1 cellular context compared by ENCODE assay signal in the genomic region with DNA sequence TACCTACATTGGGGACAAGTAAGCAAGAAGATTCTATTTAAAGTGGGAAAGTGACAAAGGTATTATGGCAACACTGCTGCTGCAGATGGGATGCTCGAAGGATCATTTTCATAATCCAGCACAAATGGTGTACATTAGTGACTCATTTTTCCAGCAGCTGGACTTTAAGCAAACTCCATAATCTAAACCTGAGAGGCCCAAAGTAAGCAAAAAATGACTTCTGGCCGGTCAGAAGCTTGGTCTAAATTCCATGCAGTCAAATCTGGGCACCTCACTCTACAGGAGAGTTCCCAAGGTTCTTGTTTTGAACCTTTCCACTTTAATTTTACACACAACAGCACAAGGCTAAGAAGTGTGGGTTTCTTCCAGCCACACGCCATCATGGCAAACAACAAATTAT.
A peak's percentile ranks its signal among the peaks of the same experiment; 100 is the strongest.
TF ChIP-seq lines count a peak whose summit lies in the region.

No MANE protein-coding gene starts in this region.

TF ChIP-seq in HepG2, 621 proteins besides CTCF, POLR2A, EP300 and RAD21 (continued from another document and continues in another):
- TF ChIP-seq, protein P1, sequence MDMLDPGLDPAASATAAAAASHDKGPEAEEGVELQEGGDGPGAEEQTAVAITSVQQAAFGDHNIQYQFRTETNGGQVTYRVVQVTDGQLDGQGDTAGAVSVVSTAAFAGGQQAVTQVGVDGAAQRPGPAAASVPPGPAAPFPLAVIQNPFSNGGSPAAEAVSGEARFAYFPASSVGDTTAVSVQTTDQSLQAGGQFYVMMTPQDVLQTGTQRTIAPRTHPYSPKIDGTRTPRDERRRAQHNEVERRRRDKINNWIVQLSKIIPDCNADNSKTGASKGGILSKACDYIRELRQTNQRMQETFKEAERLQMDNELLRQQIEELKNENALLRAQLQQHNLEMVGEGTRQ (IDR thresholded peaks at IDR 0.05; ENCODE audit: low read depth, low read length): no peak
- TF ChIP-seq, protein P1 (CRISPR knock-in tag; IDR thresholded peaks at IDR 0.05; ENCODE audit: borderline replicate concordance): no peak
- TF ChIP-seq KDM5B (CRISPR knock-in tag; IDR thresholded peaks at IDR 0.05; ENCODE audit: borderline replicate concordance): no peak
- TF ChIP-seq, protein P2, sequence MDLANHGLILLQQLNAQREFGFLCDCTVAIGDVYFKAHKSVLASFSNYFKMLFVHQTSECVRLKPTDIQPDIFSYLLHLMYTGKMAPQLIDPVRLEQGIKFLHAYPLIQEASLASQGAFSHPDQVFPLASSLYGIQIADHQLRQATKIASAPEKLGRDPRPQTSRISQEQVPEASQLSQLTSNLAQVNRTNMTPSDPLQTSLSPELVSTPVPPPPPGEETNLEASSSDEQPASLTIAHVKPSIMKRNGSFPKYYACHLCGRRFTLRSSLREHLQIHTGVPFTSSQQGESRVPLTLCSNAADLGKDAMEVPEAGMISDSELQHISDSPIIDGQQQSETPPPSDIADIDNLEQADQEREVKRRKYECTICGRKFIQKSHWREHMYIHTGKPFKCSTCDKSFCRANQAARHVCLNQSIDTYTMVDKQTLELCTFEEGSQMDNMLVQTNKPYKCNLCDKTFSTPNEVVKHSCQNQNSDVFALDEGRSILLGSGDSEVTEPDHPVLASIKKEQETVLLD (CRISPR knock-in tag; IDR thresholded peaks at IDR 0.05; ENCODE audit: low read depth): no peak
- no peak for TF ChIP-seq ZFP36L2 (CRISPR knock-in tag; IDR thresholded peaks at IDR 0.05)
- TF ChIP-seq MXD4 (CRISPR knock-in tag; IDR thresholded peaks at IDR 0.05): no peak
- no peak for TF ChIP-seq KDM4B (CRISPR knock-in tag; IDR thresholded peaks at IDR 0.05)
- no peak for TF ChIP-seq GABPA (IDR thresholded peaks at IDR 0.05; ENCODE audit: low read depth, low read length)
- TF ChIP-seq GABPA (CRISPR knock-in tag; IDR thresholded peaks at IDR 0.05; ENCODE audit: low read depth): no peak
- TF ChIP-seq FOSL2 (CRISPR knock-in tag; IDR thresholded peaks at IDR 0.05): 0 out of 2 replicates have a peak, but pooled peaks have one; percentile 22
- TF ChIP-seq, protein P3, sequence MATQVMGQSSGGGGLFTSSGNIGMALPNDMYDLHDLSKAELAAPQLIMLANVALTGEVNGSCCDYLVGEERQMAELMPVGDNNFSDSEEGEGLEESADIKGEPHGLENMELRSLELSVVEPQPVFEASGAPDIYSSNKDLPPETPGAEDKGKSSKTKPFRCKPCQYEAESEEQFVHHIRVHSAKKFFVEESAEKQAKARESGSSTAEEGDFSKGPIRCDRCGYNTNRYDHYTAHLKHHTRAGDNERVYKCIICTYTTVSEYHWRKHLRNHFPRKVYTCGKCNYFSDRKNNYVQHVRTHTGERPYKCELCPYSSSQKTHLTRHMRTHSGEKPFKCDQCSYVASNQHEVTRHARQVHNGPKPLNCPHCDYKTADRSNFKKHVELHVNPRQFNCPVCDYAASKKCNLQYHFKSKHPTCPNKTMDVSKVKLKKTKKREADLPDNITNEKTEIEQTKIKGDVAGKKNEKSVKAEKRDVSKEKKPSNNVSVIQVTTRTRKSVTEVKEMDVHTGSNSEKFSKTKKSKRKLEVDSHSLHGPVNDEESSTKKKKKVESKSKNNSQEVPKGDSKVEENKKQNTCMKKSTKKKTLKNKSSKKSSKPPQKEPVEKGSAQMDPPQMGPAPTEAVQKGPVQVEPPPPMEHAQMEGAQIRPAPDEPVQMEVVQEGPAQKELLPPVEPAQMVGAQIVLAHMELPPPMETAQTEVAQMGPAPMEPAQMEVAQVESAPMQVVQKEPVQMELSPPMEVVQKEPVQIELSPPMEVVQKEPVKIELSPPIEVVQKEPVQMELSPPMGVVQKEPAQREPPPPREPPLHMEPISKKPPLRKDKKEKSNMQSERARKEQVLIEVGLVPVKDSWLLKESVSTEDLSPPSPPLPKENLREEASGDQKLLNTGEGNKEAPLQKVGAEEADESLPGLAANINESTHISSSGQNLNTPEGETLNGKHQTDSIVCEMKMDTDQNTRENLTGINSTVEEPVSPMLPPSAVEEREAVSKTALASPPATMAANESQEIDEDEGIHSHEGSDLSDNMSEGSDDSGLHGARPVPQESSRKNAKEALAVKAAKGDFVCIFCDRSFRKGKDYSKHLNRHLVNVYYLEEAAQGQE (IDR thresholded peaks at IDR 0.05; ENCODE audit: borderline replicate concordance in 1 of 2, low read depth in 1 of 2, low read length in 2 of 2): no peak
- TF ChIP-seq, protein P4, sequence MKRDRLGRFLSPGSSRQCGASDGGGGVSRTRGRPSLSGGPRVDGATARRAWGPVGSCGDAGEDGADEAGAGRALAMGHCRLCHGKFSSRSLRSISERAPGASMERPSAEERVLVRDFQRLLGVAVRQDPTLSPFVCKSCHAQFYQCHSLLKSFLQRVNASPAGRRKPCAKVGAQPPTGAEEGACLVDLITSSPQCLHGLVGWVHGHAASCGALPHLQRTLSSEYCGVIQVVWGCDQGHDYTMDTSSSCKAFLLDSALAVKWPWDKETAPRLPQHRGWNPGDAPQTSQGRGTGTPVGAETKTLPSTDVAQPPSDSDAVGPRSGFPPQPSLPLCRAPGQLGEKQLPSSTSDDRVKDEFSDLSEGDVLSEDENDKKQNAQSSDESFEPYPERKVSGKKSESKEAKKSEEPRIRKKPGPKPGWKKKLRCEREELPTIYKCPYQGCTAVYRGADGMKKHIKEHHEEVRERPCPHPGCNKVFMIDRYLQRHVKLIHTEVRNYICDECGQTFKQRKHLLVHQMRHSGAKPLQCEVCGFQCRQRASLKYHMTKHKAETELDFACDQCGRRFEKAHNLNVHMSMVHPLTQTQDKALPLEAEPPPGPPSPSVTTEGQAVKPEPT (CRISPR knock-in tag; IDR thresholded peaks at IDR 0.05; ENCODE audit: low read depth): no peak
- TF ChIP-seq ATF1 (CRISPR knock-in tag; IDR thresholded peaks at IDR 0.05): no peak
- TF ChIP-seq PHF21A (CRISPR knock-in tag; IDR thresholded peaks at IDR 0.05): peak; percentile 52; the same call in 1 of the 2 replicates
- TF ChIP-seq ZBTB8A (CRISPR knock-in tag; IDR thresholded peaks at IDR 0.05; ENCODE audit: borderline replicate concordance, low read depth): no peak
- no peak for TF ChIP-seq LCORL (IDR thresholded peaks at IDR 0.05)
- peak; percentile 24; the same call in 1 of the 2 replicates for TF ChIP-seq LCORL (CRISPR knock-in tag; IDR thresholded peaks at IDR 0.05)
- TF ChIP-seq ZNF44 (CRISPR knock-in tag; IDR thresholded peaks at IDR 0.05): no peak
- no peak for TF ChIP-seq ZC3H4 (CRISPR knock-in tag; IDR thresholded peaks at IDR 0.05; ENCODE audit: borderline replicate concordance)
- TF ChIP-seq NR3C1 (CRISPR knock-in tag; IDR thresholded peaks at IDR 0.05): no peak
- TF ChIP-seq SETDB1 (CRISPR knock-in tag; IDR thresholded peaks at IDR 0.05; ENCODE audit: borderline replicate concordance): no peak
- no peak for TF ChIP-seq NR2C2 (CRISPR knock-in tag; IDR thresholded peaks at IDR 0.05; ENCODE audit: borderline replicate concordance)
- TF ChIP-seq ZNF766 (CRISPR knock-in tag; IDR thresholded peaks at IDR 0.05; ENCODE audit: borderline replicate concordance): no peak
- TF ChIP-seq, protein P5, sequence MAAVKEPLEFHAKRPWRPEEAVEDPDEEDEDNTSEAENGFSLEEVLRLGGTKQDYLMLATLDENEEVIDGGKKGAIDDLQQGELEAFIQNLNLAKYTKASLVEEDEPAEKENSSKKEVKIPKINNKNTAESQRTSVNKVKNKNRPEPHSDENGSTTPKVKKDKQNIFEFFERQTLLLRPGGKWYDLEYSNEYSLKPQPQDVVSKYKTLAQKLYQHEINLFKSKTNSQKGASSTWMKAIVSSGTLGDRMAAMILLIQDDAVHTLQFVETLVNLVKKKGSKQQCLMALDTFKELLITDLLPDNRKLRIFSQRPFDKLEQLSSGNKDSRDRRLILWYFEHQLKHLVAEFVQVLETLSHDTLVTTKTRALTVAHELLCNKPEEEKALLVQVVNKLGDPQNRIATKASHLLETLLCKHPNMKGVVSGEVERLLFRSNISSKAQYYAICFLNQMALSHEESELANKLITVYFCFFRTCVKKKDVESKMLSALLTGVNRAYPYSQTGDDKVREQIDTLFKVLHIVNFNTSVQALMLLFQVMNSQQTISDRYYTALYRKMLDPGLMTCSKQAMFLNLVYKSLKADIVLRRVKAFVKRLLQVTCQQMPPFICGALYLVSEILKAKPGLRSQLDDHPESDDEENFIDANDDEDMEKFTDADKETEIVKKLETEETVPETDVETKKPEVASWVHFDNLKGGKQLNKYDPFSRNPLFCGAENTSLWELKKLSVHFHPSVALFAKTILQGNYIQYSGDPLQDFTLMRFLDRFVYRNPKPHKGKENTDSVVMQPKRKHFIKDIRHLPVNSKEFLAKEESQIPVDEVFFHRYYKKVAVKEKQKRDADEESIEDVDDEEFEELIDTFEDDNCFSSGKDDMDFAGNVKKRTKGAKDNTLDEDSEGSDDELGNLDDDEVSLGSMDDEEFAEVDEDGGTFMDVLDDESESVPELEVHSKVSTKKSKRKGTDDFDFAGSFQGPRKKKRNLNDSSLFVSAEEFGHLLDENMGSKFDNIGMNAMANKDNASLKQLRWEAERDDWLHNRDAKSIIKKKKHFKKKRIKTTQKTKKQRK (IDR thresholded peaks at IDR 0.05; ENCODE audit: low read length): no peak
- TF ChIP-seq POGZ (CRISPR knock-in tag; IDR thresholded peaks at IDR 0.05): no peak
- no peak for TF ChIP-seq ASH2L (IDR thresholded peaks at IDR 0.05; ENCODE audit: insufficient read length, low read depth, low read length)
- TF ChIP-seq, protein P6, sequence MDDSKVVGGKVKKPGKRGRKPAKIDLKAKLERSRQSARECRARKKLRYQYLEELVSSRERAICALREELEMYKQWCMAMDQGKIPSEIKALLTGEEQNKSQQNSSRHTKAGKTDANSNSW (CRISPR knock-in tag; IDR thresholded peaks at IDR 0.05; ENCODE audit: borderline replicate concordance): no peak
- TF ChIP-seq MAFK (conservative IDR thresholded peaks at IDR 0.05 in 1 of 2, IDR thresholded peaks at IDR 0.05 in 1 of 2; ENCODE audit: low read length in 2 of 2): peak in 1 of 2 experiments; percentile 22; a peak in 1 of 4 replicates
- TF ChIP-seq STAT5B (CRISPR knock-in tag; IDR thresholded peaks at IDR 0.05): no peak
- TF ChIP-seq CENPX (CRISPR knock-in tag; IDR thresholded peaks at IDR 0.05): no peak
- TF ChIP-seq HNF4A (CRISPR knock-in tag; IDR thresholded peaks at IDR 0.05): 0 out of 2 replicates have a peak, but pooled peaks have one; percentile 26
- no peak for TF ChIP-seq EEA1 (CRISPR knock-in tag; IDR thresholded peaks at IDR 0.05; ENCODE audit: borderline replicate concordance)
- no peak for TF ChIP-seq TOPORS (CRISPR knock-in tag; IDR thresholded peaks at IDR 0.05)
- TF ChIP-seq FOXK2 (IDR thresholded peaks at IDR 0.05): no peak
- TF ChIP-seq, protein P7, sequence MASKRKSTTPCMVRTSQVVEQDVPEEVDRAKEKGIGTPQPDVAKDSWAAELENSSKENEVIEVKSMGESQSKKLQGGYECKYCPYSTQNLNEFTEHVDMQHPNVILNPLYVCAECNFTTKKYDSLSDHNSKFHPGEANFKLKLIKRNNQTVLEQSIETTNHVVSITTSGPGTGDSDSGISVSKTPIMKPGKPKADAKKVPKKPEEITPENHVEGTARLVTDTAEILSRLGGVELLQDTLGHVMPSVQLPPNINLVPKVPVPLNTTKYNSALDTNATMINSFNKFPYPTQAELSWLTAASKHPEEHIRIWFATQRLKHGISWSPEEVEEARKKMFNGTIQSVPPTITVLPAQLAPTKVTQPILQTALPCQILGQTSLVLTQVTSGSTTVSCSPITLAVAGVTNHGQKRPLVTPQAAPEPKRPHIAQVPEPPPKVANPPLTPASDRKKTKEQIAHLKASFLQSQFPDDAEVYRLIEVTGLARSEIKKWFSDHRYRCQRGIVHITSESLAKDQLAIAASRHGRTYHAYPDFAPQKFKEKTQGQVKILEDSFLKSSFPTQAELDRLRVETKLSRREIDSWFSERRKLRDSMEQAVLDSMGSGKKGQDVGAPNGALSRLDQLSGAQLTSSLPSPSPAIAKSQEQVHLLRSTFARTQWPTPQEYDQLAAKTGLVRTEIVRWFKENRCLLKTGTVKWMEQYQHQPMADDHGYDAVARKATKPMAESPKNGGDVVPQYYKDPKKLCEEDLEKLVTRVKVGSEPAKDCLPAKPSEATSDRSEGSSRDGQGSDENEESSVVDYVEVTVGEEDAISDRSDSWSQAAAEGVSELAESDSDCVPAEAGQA (IDR thresholded peaks at IDR 0.05; ENCODE audit: low read depth): no peak
- TF ChIP-seq, protein P7 (CRISPR knock-in tag; IDR thresholded peaks at IDR 0.05; ENCODE audit: borderline replicate concordance): no peak
- TF ChIP-seq CBX5 (CRISPR knock-in tag; IDR thresholded peaks at IDR 0.05; ENCODE audit: borderline replicate concordance): no peak
- no peak for TF ChIP-seq GATAD1 (CRISPR knock-in tag; IDR thresholded peaks at IDR 0.05)
- peak; percentile 90 for TF ChIP-seq GFI1 (CRISPR knock-in tag; IDR thresholded peaks at IDR 0.05; ENCODE audit: borderline replicate concordance)
- TF ChIP-seq BORCS8-MEF2B (CRISPR knock-in tag; IDR thresholded peaks at IDR 0.05): no peak
- TF ChIP-seq ZMAT3 (CRISPR knock-in tag; conservative IDR thresholded peaks at IDR 0.05): no peak
- no peak for TF ChIP-seq GZF1 (CRISPR knock-in tag; IDR thresholded peaks at IDR 0.05)
- TF ChIP-seq ZNF510 (CRISPR knock-in tag; IDR thresholded peaks at IDR 0.05; ENCODE audit: low read depth): no peak
- TF ChIP-seq ZNF772 (CRISPR knock-in tag; IDR thresholded peaks at IDR 0.05): no peak
- TF ChIP-seq RELA (CRISPR knock-in tag; IDR thresholded peaks at IDR 0.05): no peak
- TF ChIP-seq SNAI1 (CRISPR knock-in tag; IDR thresholded peaks at IDR 0.05; ENCODE audit: borderline replicate concordance): no peak
- TF ChIP-seq ZNF543 (CRISPR knock-in tag; IDR thresholded peaks at IDR 0.05): no peak
- TF ChIP-seq TBP (CRISPR knock-in tag; IDR thresholded peaks at IDR 0.05): no peak
- TF ChIP-seq HNF4G (IDR thresholded peaks at IDR 0.05; ENCODE audit: borderline replicate concordance, low read depth, low read length): peak; percentile 19; the same call in 1 of the 2 replicates
- TF ChIP-seq HNF4G (CRISPR knock-in tag; IDR thresholded peaks at IDR 0.05; ENCODE audit: borderline replicate concordance, low read depth): no peak
